Comparison of ENCODE assay signal across 24 cellular contexts in genomic region chr9:111463036-111463435, GRCh38.
DNase-seq lines count a peak whose midpoint lies in the region; ATAC-seq and TF ChIP-seq lines count a peak whose summit lies in the region.
"Had no signal": no experiment of that assay in that cellular context is flagged by ENCODE, and none has a peak within 500 bp of the region (broad histone marks: within the 10 kb centered on the region; RNA-seq: fewer than 3 reads in every experiment).

No MANE protein-coding gene starts in this region.

- ATAC-seq in HG02870 (IDR thresholded peaks at IDR 0.05; ENCODE audit: unreplicated experiment) (no peak), GM18858 (IDR thresholded peaks at IDR 0.05; ENCODE audit: unreplicated experiment) (no peak)
- ATAC-seq: CD8-positive, alpha-beta T cell had no signal

- H3K9me3 ChIP-seq in tibial artery: peaks cover 0 to 8% (median 0%) of the 10 kb centered on the region in 3 donors

- peaks cover 0 to 13% (median 2%) of the 10 kb centered on the region in 4 donors for H3K4me1 ChIP-seq in tibial artery

- no peak for TF ChIP-seq CTCF in tibial artery (IDR thresholded peaks at IDR 0.05)

- no peak overlapping the region for H3K4me3 ChIP-seq in tibial artery
- H3K4me3 ChIP-seq: BLaER1, MG63 had no signal

- H3K36me3 ChIP-seq in tibial artery: no peaks in the 10 kb centered on the region

- H3K27me3 ChIP-seq in tibial artery: no peaks in the 10 kb centered on the region
- H3K27me3 ChIP-seq: BLaER1, MG63 had no signal

- peak; percentile 19 for DNase-seq in SIG-M5 treated with dmso at 0.1 percent for 504 hours (lab: John Stamatoyannopoulos, UW; ENCODE audit: unreplicated experiment)
- DNase-seq in SIG-M5 (lab: John Stamatoyannopoulos, UW): no peak
- peak; percentile 44 for DNase-seq in medulla oblongata (ENCODE audit: extremely low spot score)
- DNase-seq in activated T-cell treated with anti-CD3 and anti-CD28 coated beads, Interleukin-2, amount 50 U/mL, for 1 hour: no peak
- no peak for DNase-seq in tibial artery
- DNase-seq: ACHN; CD8-positive, alpha-beta T cell; DMS53; GDM1; H9; HFFc6; MG63; NCI-H1105; NCI-H146; NCI-H2029; NCI-H345; NCI-H524; NCI-H774; OCI-M1 had no signal

- intact Hi-C loops in tibial artery (cut with DNase I; ENCODE audit: low total_unique reads): no loop called here

- H3K27ac ChIP-seq in angular gyrus (ENCODE audit: low read depth, low read length) (peak overlapping the region; percentile 24), tibial artery (no peak overlapping the region)
- H3K27ac ChIP-seq: 22Rv1, BLaER1 had no signal

Comparison
In these comparisons a context has a peak if more than half of its experiments do, and no peak if none do; other contexts are left out.
1. DNase-seq: peak in SIG-M5 treated with dmso at 0.1 percent for 504 hours (single experiment) and medulla oblongata (single experiment); none in SIG-M5 (single experiment), activated T-cell treated with anti-CD3 and anti-CD28 coated beads, Interleukin-2, amount 50 U/mL, for 1 hour (single experiment) and tibial artery (0 of 2).